In genomic region chr6:111666812-111667211, GRCh38 we compare ENCODE assay signal across 1 cellular context.
TF ChIP-seq lines count a peak whose summit lies in the region.

No MANE protein-coding gene starts in this region.

TF ChIP-seq in HepG2, 621 proteins besides CTCF, POLR2A, EP300 and RAD21 (continued from another document):
- TF ChIP-seq MAF1 (CRISPR knock-in tag; IDR thresholded peaks at IDR 0.05; ENCODE audit: borderline replicate concordance) (no peak), ZNF275 (CRISPR knock-in tag; IDR thresholded peaks at IDR 0.05; ENCODE audit: borderline replicate concordance) (no peak), KLF12 (CRISPR knock-in tag; IDR thresholded peaks at IDR 0.05; ENCODE audit: borderline replicate concordance) (no peak), PLRG1 (conservative IDR thresholded peaks at IDR 0.05) (no peak), HDAC2 (CRISPR knock-in tag; IDR thresholded peaks at IDR 0.05) (no peak)
- TF ChIP-seq, protein P1, sequence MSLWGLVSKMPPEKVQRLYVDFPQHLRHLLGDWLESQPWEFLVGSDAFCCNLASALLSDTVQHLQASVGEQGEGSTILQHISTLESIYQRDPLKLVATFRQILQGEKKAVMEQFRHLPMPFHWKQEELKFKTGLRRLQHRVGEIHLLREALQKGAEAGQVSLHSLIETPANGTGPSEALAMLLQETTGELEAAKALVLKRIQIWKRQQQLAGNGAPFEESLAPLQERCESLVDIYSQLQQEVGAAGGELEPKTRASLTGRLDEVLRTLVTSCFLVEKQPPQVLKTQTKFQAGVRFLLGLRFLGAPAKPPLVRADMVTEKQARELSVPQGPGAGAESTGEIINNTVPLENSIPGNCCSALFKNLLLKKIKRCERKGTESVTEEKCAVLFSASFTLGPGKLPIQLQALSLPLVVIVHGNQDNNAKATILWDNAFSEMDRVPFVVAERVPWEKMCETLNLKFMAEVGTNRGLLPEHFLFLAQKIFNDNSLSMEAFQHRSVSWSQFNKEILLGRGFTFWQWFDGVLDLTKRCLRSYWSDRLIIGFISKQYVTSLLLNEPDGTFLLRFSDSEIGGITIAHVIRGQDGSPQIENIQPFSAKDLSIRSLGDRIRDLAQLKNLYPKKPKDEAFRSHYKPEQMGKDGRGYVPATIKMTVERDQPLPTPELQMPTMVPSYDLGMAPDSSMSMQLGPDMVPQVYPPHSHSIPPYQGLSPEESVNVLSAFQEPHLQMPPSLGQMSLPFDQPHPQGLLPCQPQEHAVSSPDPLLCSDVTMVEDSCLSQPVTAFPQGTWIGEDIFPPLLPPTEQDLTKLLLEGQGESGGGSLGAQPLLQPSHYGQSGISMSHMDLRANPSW (CRISPR knock-in tag; IDR thresholded peaks at IDR 0.05; ENCODE audit: borderline replicate concordance) = no peak
TF ChIP-seq in HepG2: peak in this region for 0.
